12 cellular contexts compared by ENCODE assay signal in genomic region chr2:204483497-204484164, GRCh38.
DNase-seq lines count a peak whose midpoint lies in the region; ATAC-seq and TF ChIP-seq lines count a peak whose summit lies in the region.
"Had no signal": no experiment of that assay in that cellular context is flagged by ENCODE, and none has a peak within 500 bp of the region (broad histone marks: within the 10 kb centered on the region; RNA-seq: fewer than 3 reads in every experiment).

No MANE protein-coding gene starts in this region.

- intact Hi-C loops in left cardiac atrium (cut with DNase I) = no loop called here
- intact Hi-C loops in Right ventricle myocardium superior (cut with DNase I) = no loop called here

- TF ChIP-seq CTCF in epithelial cell of esophagus (IDR thresholded peaks at IDR 0.05; ENCODE audit: insufficient read depth, low read depth, low read length, missing control alignments) = no peak

- ATAC-seq in left cardiac atrium = no peak
- ATAC-seq in Right ventricle myocardium superior (ENCODE audit: poor library complexity) = no peak
- ATAC-seq in HG03139 (IDR thresholded peaks at IDR 0.05; ENCODE audit: unreplicated experiment) = no peak
- no peak for ATAC-seq in HG03097 (IDR thresholded peaks at IDR 0.05; ENCODE audit: low FRiP score, unreplicated experiment)
- ATAC-seq: Right ventricle myocardium inferior had no signal

- DNase-seq in left cardiac atrium (peak; percentile 21), Right ventricle myocardium superior (no peak), NCI-H446 treated with DMSO at 0.1 percent for 48 hours (lab: John Stamatoyannopoulos, UW) (peak; percentile 11), epithelial cell of esophagus (ENCODE audit: low read depth) (peak; percentile 50), COLO829 (ENCODE audit: low spot score) (no peak), C1 segment of cervical spinal cord (lab: John Stamatoyannopoulos, UW) (no peak)
- DNase-seq: esophagus squamous epithelium, GF-D8, NCI-H226 had no signal

- H3K4me3 ChIP-seq in epithelial cell of esophagus (ENCODE audit: low read length) = no peak overlapping the region
- H3K4me3 ChIP-seq: esophagus squamous epithelium had no signal

Comparison
In these comparisons a context has a peak if more than half of its experiments do, and no peak if none do; other contexts are left out.
1. DNase-seq: peak in left cardiac atrium (single experiment), NCI-H446 treated with DMSO at 0.1 percent for 48 hours (single experiment) and epithelial cell of esophagus (single experiment); none in Right ventricle myocardium superior (single experiment), COLO829 (single experiment) and C1 segment of cervical spinal cord (0 of 14).